ENCODE assay signal across 19 cellular contexts in the genomic region with DNA sequence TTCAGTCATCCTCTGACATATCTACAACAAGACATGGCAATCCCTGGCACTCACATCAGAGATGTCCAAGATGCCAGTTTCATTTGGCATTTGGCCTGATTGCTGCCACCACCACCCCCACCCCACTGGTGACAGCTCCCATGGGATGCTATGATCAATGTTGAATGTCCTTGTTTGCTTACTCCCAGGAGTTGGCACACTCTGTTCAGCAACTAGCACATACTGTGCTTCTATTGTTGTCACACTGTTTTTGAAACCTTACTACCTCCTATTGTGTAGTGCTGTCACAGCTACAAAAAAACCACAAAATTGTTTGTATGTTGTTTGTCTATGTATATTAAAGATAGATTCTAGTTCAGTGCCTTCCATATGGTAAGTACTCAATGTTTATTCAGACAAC.
"Had no signal": no experiment of that assay in that cellular context is flagged by ENCODE, and none has a peak within 500 bp of the region (broad histone marks: within the 10 kb centered on the region; RNA-seq: fewer than 3 reads in every experiment).

No MANE protein-coding gene starts in this region.

- DNase-seq: activated CD4-positive, alpha-beta T cell treated with anti-CD3 and anti-CD28 coated beads, Interleukin-2, amount 10 ng/mL, durations not matched to agents 7 days and 5 days; activated CD4-positive, alpha-beta T cell treated with anti-CD3 and anti-CD28 coated beads, Interleukin-2, amount 50 U/mL, for 48 hours; activated CD8-positive, alpha-beta T cell treated with anti-CD3 and anti-CD28 coated beads, Interleukin-2, amount 10 ng/mL, durations not matched to agents 7 days and 5 days; activated gamma-delta T cell; activated naive CD4-positive, alpha-beta T cell treated with Interleukin-2 at 50 U/mL for 16 hours; activated naive CD8-positive, alpha-beta T cell treated with anti-CD3 and anti-CD28 coated beads, Interleukin-2, amount 10 ng/mL, durations not matched to agents 7 days and 5 days; activated T-cell treated with anti-CD3 and anti-CD28 coated beads, Interleukin-2, amount 50 U/mL, for 24 hours; amygdala; body of pancreas; NCI-H1092 treated with DMSO at 0.1 percent for 48 hours; NCI-H1417; NCI-H146; NCI-H187; NCI-H2081; NCI-H345; NCI-H524; SHP77; SJCRH30; T1000 had no signal
